ENCODE assay signal across 25 cellular contexts in genomic region chr15:34724486-34724885, GRCh38. TPM values are rescaled to one million over a fixed set of nuclear protein-coding genes. Genes with fewer than 3 reads are reported as not detected.
"Had no signal": no experiment of that assay in that cellular context is flagged by ENCODE, and none has a peak within 500 bp of the region (broad histone marks: within the 10 kb centered on the region; RNA-seq: fewer than 3 reads in every experiment).

No MANE protein-coding gene starts in this region.

- H3K9ac ChIP-seq: SK-N-SH had no signal

- H3K4me2 ChIP-seq: SK-N-SH had no signal

- DNase-seq: activated CD4-positive, alpha-beta T cell treated with anti-CD3 and anti-CD28 coated beads for 4 hours; activated CD8-positive, alpha-beta memory T cell treated with anti-CD3 and anti-CD28 coated beads, Interleukin-2, amount 50 U/mL, for 4 hours; activated CD8-positive, alpha-beta T cell treated with anti-CD3 and anti-CD28 coated beads for 36 hours; activated gamma-delta T cell treated with Interleukin-2 at 50 U/mL for 16 hours; activated naive CD4-positive, alpha-beta T cell treated with anti-CD3 and anti-CD28 coated beads, Interleukin-2, amount 10 ng/mL, durations not matched to agents 7 days and 5 days; activated naive CD8-positive, alpha-beta T cell treated with anti-CD3 and anti-CD28 coated beads for 36 hours; activated T-cell treated with anti-CD3 and anti-CD28 coated beads, Interleukin-2, amount 50 U/mL, for 72 hours; adrenal gland; aorta; Karpas-422; MM.1S; NCI-H1105; NCI-H1436; NCI-H1694 treated with DMSO at 0.1 percent for 48 hours; NCI-H2081; NCI-H524; Peyer's patch; SHP77 treated with DMSO at 0.1 percent for 48 hours; SK-N-SH; T-helper 1 cell had no signal

- H3K4me3 ChIP-seq: adrenal gland, K562, Peyer's patch had no signal

- H3K9me3 ChIP-seq: adrenal gland, Peyer's patch, SK-N-SH had no signal

- H3K36me3 ChIP-seq: adrenal gland, Peyer's patch had no signal

- ATAC-seq: activated CD4-positive, CD25-positive, alpha-beta regulatory T cell treated with anti-CD3 and anti-CD28 coated beads, Interleukin-2, amount 50 U/mL, for 24 hours; activated CD8-positive, alpha-beta T cell treated with anti-CD3 and anti-CD28 coated beads for 36 hours; activated T-cell treated with anti-CD3 and anti-CD28 coated beads, Interleukin-2, amount 50 U/mL, for 72 hours; K562 had no signal

- H3K4me1 ChIP-seq: Peyer's patch had no signal

- H3K27me3 ChIP-seq: adrenal gland, Peyer's patch had no signal

- H3K27ac ChIP-seq: adrenal gland, Peyer's patch, RWPE1 had no signal

RNA-seq across cellular contexts. Expression of gene GJD2, which starts 30.3 kb away (rescaled TPM):
- total RNA-seq: activated CD8-positive, alpha-beta T cell treated with anti-CD3 and anti-CD28 coated beads for 36 hours; activated naive CD8-positive, alpha-beta T cell treated with anti-CD3 and anti-CD28 coated beads for 36 hours; activated T-cell treated with anti-CD3 and anti-CD28 coated beads, Interleukin-2, amount 50 U/mL, for 72 hours; activated T-helper 2 cell treated with anti-CD3 and anti-CD28 coated beads, Interferon-gamma antibody, Interleukin-2, Interleukin-4, amounts not matched to agents 10 μg/mL and 5 μg/mL and 100 μg/mL, durations not matched to agents 14 hours and 24 hours and 36 hours; K562; Peyer's patch; T-helper 2 cell treated with Interferon-gamma antibody and Interleukin-4, amounts not matched to agents 100 ng/mL and 5 ng/mL, for 36 hours had no signal
- polyA plus RNA-seq: aorta, K562, SK-N-SH had no signal
